Comparison of ENCODE assay signal across 1 cellular context in the genomic region with DNA sequence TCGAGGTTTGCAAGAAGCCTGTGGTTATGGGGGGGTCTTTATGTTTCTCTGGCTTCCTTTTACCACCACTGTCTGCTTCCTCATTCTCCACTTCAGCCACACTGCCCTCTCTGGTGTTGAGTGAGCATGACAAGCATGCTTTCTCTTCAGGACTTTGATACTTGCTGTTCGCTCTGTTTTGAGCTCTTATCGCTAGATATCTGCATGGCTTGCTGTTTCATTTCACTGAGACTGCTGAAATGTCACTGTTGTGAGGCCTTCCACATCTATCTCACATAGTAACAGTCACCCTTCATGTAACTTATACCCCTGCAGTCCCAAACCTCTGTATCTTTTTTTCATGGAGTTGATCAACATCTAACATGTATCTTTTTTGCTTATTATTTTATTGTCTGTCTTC.
TF ChIP-seq lines count a peak whose summit lies in the region.

No MANE protein-coding gene starts in this region.

TF ChIP-seq in K562, 482 proteins besides CTCF, POLR2A, EP300 and RAD21 (continued from another document and continues in another):
- TF ChIP-seq, protein P1, sequence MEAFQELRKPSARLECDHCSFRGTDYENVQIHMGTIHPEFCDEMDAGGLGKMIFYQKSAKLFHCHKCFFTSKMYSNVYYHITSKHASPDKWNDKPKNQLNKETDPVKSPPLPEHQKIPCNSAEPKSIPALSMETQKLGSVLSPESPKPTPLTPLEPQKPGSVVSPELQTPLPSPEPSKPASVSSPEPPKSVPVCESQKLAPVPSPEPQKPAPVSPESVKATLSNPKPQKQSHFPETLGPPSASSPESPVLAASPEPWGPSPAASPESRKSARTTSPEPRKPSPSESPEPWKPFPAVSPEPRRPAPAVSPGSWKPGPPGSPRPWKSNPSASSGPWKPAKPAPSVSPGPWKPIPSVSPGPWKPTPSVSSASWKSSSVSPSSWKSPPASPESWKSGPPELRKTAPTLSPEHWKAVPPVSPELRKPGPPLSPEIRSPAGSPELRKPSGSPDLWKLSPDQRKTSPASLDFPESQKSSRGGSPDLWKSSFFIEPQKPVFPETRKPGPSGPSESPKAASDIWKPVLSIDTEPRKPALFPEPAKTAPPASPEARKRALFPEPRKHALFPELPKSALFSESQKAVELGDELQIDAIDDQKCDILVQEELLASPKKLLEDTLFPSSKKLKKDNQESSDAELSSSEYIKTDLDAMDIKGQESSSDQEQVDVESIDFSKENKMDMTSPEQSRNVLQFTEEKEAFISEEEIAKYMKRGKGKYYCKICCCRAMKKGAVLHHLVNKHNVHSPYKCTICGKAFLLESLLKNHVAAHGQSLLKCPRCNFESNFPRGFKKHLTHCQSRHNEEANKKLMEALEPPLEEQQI (IDR thresholded peaks at IDR 0.05): 0 out of 2 replicates have a peak, but pooled peaks have one; percentile 39
- TF ChIP-seq MTA2 (IDR thresholded peaks at IDR 0.05; ENCODE audit: low read depth): no peak
- TF ChIP-seq, protein P2, sequence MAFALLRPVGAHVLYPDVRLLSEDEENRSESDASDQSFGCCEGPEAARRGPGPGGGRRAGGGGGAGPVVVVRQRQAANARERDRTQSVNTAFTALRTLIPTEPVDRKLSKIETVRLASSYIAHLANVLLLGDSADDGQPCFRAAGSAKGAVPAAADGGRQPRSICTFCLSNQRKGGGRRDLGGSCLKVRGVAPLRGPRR (CRISPR knock-in tag; IDR thresholded peaks at IDR 0.05): no peak
- no peak for TF ChIP-seq ZNF445 (CRISPR knock-in tag; IDR thresholded peaks at IDR 0.05; ENCODE audit: low read depth)
- TF ChIP-seq MYC (IDR thresholded peaks at IDR 0.05; ENCODE audit: low read depth, low read length): 0 out of 2 replicates have a peak, but pooled peaks have one; percentile 43
- TF ChIP-seq MYC (CRISPR knock-in tag; IDR thresholded peaks at IDR 0.05; ENCODE audit: borderline replicate concordance, low read depth): no peak
- TF ChIP-seq NRF1 (conservative IDR thresholded peaks at IDR 0.05 in 1 of 2, IDR thresholded peaks at IDR 0.05 in 1 of 2): no peak
- no peak for TF ChIP-seq PRMT5 (CRISPR knock-in tag; IDR thresholded peaks at IDR 0.05)
- peak; percentile 41; the same call in 1 of the 2 replicates for TF ChIP-seq SPI1 (IDR thresholded peaks at IDR 0.05; ENCODE audit: borderline replicate concordance, low read depth, low read length)
- no peak for TF ChIP-seq STAT5B (CRISPR knock-in tag; IDR thresholded peaks at IDR 0.05)
- TF ChIP-seq, protein P3, sequence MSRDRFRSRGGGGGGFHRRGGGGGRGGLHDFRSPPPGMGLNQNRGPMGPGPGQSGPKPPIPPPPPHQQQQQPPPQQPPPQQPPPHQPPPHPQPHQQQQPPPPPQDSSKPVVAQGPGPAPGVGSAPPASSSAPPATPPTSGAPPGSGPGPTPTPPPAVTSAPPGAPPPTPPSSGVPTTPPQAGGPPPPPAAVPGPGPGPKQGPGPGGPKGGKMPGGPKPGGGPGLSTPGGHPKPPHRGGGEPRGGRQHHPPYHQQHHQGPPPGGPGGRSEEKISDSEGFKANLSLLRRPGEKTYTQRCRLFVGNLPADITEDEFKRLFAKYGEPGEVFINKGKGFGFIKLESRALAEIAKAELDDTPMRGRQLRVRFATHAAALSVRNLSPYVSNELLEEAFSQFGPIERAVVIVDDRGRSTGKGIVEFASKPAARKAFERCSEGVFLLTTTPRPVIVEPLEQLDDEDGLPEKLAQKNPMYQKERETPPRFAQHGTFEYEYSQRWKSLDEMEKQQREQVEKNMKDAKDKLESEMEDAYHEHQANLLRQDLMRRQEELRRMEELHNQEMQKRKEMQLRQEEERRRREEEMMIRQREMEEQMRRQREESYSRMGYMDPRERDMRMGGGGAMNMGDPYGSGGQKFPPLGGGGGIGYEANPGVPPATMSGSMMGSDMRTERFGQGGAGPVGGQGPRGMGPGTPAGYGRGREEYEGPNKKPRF (IDR thresholded peaks at IDR 0.05; ENCODE audit: low read depth, low read length): no peak
- TF ChIP-seq CC2D1A (IDR thresholded peaks at IDR 0.05): peak; percentile 77
- no peak for TF ChIP-seq ZNF644 (tag; IDR thresholded peaks at IDR 0.05; ENCODE audit: low read depth)
- TF ChIP-seq, protein P4, sequence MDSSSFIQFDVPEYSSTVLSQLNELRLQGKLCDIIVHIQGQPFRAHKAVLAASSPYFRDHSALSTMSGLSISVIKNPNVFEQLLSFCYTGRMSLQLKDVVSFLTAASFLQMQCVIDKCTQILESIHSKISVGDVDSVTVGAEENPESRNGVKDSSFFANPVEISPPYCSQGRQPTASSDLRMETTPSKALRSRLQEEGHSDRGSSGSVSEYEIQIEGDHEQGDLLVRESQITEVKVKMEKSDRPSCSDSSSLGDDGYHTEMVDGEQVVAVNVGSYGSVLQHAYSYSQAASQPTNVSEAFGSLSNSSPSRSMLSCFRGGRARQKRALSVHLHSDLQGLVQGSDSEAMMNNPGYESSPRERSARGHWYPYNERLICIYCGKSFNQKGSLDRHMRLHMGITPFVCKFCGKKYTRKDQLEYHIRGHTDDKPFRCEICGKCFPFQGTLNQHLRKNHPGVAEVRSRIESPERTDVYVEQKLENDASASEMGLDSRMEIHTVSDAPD (CRISPR knock-in tag; IDR thresholded peaks at IDR 0.05): no peak
- peak; percentile 39; the same call in 1 of the 2 replicates for TF ChIP-seq ARID1B (IDR thresholded peaks at IDR 0.05)
- TF ChIP-seq, protein P5, sequence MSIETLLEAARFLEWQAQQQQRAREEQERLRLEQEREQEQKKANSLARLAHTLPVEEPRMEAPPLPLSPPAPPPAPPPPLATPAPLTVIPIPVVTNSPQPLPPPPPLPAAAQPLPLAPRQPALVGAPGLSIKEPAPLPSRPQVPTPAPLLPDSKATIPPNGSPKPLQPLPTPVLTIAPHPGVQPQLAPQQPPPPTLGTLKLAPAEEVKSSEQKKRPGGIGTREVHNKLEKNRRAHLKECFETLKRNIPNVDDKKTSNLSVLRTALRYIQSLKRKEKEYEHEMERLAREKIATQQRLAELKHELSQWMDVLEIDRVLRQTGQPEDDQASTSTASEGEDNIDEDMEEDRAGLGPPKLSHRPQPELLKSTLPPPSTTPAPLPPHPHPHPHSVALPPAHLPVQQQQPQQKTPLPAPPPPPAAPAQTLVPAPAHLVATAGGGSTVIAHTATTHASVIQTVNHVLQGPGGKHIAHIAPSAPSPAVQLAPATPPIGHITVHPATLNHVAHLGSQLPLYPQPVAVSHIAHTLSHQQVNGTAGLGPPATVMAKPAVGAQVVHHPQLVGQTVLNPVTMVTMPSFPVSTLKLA (conservative IDR thresholded peaks at IDR 0.05): peak in 1 of 2 experiments; percentile 41; a peak in 1 of 4 replicates
- TF ChIP-seq TRIM24 (IDR thresholded peaks at IDR 0.05): 0 out of 4 replicates have a peak, but pooled peaks of 1 of the 2 experiments have one; percentile 24
- TF ChIP-seq NBN (IDR thresholded peaks at IDR 0.05; ENCODE audit: low read depth): peak; percentile 71
- TF ChIP-seq RBM39 (optimal IDR thresholded peaks at IDR 0.05; ENCODE audit: low read depth, low read length): no peak
- TF ChIP-seq ZNF583 (CRISPR knock-in tag; IDR thresholded peaks at IDR 0.05): no peak
- TF ChIP-seq CBFA2T3 (IDR thresholded peaks at IDR 0.05): no peak
- TF ChIP-seq ZSCAN29 (IDR thresholded peaks at IDR 0.05): no peak
- no peak for TF ChIP-seq EGR1 (conservative IDR thresholded peaks at IDR 0.05)
- TF ChIP-seq, protein P6, sequence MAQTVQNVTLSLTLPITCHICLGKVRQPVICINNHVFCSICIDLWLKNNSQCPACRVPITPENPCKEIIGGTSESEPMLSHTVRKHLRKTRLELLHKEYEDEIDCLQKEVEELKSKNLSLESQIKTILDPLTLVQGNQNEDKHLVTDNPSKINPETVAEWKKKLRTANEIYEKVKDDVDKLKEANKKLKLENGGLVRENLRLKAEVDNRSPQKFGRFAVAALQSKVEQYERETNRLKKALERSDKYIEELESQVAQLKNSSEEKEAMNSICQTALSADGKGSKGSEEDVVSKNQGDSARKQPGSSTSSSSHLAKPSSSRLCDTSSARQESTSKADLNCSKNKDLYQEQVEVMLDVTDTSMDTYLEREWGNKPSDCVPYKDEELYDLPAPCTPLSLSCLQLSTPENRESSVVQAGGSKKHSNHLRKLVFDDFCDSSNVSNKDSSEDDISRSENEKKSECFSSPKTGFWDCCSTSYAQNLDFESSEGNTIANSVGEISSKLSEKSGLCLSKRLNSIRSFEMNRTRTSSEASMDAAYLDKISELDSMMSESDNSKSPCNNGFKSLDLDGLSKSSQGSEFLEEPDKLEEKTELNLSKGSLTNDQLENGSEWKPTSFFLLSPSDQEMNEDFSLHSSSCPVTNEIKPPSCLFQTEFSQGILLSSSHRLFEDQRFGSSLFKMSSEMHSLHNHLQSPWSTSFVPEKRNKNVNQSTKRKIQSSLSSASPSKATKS (CRISPR knock-in tag; IDR thresholded peaks at IDR 0.05): no peak
- no peak for TF ChIP-seq ZNF24 (IDR thresholded peaks at IDR 0.05)
- 0 out of 2 replicates have a peak, but pooled peaks have one; percentile 17 for TF ChIP-seq EHMT2 (IDR thresholded peaks at IDR 0.05)
- no peak for TF ChIP-seq ZNF140 (CRISPR knock-in tag; IDR thresholded peaks at IDR 0.05)
- no peak for TF ChIP-seq TOE1 (IDR thresholded peaks at IDR 0.05; ENCODE audit: borderline replicate concordance)
- no peak for TF ChIP-seq TOE1 (CRISPR knock-in tag; IDR thresholded peaks at IDR 0.05; ENCODE audit: borderline replicate concordance, low read depth)
- no peak for TF ChIP-seq ZNF764 (CRISPR knock-in tag; IDR thresholded peaks at IDR 0.05; ENCODE audit: low read depth)
- TF ChIP-seq, protein P7, sequence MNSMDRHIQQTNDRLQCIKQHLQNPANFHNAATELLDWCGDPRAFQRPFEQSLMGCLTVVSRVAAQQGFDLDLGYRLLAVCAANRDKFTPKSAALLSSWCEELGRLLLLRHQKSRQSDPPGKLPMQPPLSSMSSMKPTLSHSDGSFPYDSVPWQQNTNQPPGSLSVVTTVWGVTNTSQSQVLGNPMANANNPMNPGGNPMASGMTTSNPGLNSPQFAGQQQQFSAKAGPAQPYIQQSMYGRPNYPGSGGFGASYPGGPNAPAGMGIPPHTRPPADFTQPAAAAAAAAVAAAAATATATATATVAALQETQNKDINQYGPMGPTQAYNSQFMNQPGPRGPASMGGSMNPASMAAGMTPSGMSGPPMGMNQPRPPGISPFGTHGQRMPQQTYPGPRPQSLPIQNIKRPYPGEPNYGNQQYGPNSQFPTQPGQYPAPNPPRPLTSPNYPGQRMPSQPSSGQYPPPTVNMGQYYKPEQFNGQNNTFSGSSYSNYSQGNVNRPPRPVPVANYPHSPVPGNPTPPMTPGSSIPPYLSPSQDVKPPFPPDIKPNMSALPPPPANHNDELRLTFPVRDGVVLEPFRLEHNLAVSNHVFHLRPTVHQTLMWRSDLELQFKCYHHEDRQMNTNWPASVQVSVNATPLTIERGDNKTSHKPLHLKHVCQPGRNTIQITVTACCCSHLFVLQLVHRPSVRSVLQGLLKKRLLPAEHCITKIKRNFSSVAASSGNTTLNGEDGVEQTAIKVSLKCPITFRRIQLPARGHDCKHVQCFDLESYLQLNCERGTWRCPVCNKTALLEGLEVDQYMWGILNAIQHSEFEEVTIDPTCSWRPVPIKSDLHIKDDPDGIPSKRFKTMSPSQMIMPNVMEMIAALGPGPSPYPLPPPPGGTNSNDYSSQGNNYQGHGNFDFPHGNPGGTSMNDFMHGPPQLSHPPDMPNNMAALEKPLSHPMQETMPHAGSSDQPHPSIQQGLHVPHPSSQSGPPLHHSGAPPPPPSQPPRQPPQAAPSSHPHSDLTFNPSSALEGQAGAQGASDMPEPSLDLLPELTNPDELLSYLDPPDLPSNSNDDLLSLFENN (IDR thresholded peaks at IDR 0.05; ENCODE audit: low read depth in 2 of 2, low read length in 2 of 2): no peak
- no peak for TF ChIP-seq ZSCAN32 (CRISPR knock-in tag; IDR thresholded peaks at IDR 0.05)
- peak; percentile 54 for TF ChIP-seq MAFG (tag; conservative IDR thresholded peaks at IDR 0.05)
- no peak for TF ChIP-seq HIVEP1 (CRISPR knock-in tag; IDR thresholded peaks at IDR 0.05)
- no peak for TF ChIP-seq FOS (IDR thresholded peaks at IDR 0.05; ENCODE audit: extremely low read depth, insufficient read length)
- TF ChIP-seq RCOR1 (IDR thresholded peaks at IDR 0.05; ENCODE audit: borderline replicate concordance in 1 of 2, low read depth in 2 of 2, low read length in 2 of 2): peak in 1 of 2 experiments; percentile 59; a peak in 1 of 4 replicates
- peak; percentile 58 for TF ChIP-seq GATA2 (CRISPR knock-in tag; IDR thresholded peaks at IDR 0.05)
- TF ChIP-seq RNF2 (IDR thresholded peaks at IDR 0.05): no peak
- no peak for TF ChIP-seq ZBTB17 (CRISPR knock-in tag; IDR thresholded peaks at IDR 0.05)
- TF ChIP-seq KAT2B (IDR thresholded peaks at IDR 0.05; ENCODE audit: low read depth, low read length): no peak
- TF ChIP-seq SLC30A9 (CRISPR knock-in tag; IDR thresholded peaks at IDR 0.05): no peak
- no peak for TF ChIP-seq HNRNPUL1 (IDR thresholded peaks at IDR 0.05; ENCODE audit: low read length)
- TF ChIP-seq, protein P8, sequence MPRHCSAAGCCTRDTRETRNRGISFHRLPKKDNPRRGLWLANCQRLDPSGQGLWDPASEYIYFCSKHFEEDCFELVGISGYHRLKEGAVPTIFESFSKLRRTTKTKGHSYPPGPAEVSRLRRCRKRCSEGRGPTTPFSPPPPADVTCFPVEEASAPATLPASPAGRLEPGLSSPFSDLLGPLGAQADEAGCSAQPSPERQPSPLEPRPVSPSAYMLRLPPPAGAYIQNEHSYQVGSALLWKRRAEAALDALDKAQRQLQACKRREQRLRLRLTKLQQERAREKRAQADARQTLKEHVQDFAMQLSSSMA (CRISPR knock-in tag; IDR thresholded peaks at IDR 0.05): no peak
- TF ChIP-seq BMI1 (IDR thresholded peaks at IDR 0.05; ENCODE audit: low read length): no peak
- TF ChIP-seq JUND (IDR thresholded peaks at IDR 0.05; ENCODE audit: borderline replicate concordance, low read depth, low read length): peak; percentile 41; the same call in 1 of the 2 replicates
- peak; percentile 39; the same call in 2 of the 3 replicates for TF ChIP-seq JUND (tag; IDR thresholded peaks at IDR 0.05; ENCODE audit: borderline replicate concordance, low read depth, low read length)
- 0 out of 2 replicates have a peak, but pooled peaks have one; percentile 21 for TF ChIP-seq ELF1 (tag; IDR thresholded peaks at IDR 0.05)
- TF ChIP-seq ZNF436 (CRISPR knock-in tag; IDR thresholded peaks at IDR 0.05): no peak
- peak; percentile 22; the same call in 1 of the 2 replicates for TF ChIP-seq MAFK (IDR thresholded peaks at IDR 0.05; ENCODE audit: low read length)
- TF ChIP-seq, protein P9, sequence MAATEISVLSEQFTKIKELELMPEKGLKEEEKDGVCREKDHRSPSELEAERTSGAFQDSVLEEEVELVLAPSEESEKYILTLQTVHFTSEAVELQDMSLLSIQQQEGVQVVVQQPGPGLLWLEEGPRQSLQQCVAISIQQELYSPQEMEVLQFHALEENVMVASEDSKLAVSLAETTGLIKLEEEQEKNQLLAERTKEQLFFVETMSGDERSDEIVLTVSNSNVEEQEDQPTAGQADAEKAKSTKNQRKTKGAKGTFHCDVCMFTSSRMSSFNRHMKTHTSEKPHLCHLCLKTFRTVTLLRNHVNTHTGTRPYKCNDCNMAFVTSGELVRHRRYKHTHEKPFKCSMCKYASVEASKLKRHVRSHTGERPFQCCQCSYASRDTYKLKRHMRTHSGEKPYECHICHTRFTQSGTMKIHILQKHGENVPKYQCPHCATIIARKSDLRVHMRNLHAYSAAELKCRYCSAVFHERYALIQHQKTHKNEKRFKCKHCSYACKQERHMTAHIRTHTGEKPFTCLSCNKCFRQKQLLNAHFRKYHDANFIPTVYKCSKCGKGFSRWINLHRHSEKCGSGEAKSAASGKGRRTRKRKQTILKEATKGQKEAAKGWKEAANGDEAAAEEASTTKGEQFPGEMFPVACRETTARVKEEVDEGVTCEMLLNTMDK (IDR thresholded peaks at IDR 0.05; ENCODE audit: borderline replicate concordance, insufficient read depth, low read depth, low read length, poor library complexity, severe bottlenecking): no peak
- no peak for TF ChIP-seq PTBP1 (IDR thresholded peaks at IDR 0.05; ENCODE audit: low read depth, low read length)
- TF ChIP-seq NCOA4 (IDR thresholded peaks at IDR 0.05; ENCODE audit: partially characterized antibody): no peak
- peak; percentile 56 for TF ChIP-seq MEIS2 (IDR thresholded peaks at IDR 0.05; ENCODE audit: partially characterized antibody)
- no peak for TF ChIP-seq COPS2 (conservative IDR thresholded peaks at IDR 0.05)
